1 cellular context compared by ENCODE assay signal in the genomic region with DNA sequence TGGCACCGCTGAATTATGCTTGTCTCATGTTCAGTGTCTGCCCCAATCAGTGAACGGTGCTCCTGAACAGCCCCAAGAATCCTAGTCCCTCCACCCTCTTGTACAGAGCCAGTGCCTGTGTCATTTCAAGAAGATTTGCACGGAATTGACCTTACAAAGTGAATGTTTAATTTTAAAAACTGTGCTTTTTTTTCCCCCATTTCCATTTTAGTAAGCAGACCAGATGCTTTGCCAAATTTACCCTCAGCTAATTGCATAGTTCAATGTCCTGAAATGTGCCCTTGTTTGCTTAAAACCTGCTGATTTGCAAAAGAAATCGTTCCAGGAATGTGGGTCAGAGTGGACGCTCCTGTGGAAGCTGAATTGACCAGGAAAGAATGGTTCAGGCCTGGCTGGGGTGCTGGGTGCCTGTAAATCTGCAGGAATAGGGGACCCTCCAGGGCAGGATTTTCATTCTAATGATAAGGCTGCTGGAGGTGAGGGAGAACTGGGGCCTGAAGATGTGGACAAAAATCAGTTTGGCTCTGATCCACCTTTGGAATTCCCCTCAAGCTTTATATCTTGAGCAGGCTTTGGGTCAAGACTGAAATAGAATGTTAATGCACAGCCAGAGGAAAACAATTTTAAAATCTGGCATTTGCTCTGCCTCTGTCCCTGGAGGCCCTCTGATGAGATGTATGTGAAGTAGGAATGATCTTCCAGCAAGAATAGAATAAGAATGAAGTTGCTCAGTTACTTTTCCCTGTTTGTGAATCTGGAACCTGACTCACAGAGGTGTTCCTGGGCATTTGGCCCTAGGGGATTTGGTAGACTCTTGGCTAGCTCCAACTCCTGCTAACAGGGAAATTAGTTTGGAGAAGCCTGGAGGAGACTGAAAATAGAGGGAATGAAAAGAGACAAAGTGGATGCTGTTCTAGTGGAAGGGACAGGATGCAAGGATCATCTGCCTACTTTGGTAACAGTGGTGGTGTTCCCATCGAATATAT.
TF ChIP-seq lines count a peak whose summit lies in the region.

No MANE protein-coding gene starts in this region.

TF ChIP-seq in IMR-90, 13 proteins besides CTCF, POLR2A, EP300 and RAD21 (continued from another document):
- TF ChIP-seq, protein P1, sequence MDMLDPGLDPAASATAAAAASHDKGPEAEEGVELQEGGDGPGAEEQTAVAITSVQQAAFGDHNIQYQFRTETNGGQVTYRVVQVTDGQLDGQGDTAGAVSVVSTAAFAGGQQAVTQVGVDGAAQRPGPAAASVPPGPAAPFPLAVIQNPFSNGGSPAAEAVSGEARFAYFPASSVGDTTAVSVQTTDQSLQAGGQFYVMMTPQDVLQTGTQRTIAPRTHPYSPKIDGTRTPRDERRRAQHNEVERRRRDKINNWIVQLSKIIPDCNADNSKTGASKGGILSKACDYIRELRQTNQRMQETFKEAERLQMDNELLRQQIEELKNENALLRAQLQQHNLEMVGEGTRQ (IDR thresholded peaks at IDR 0.05; ENCODE audit: low read depth, low read length) = no peak
- no peak for TF ChIP-seq MAZ (IDR thresholded peaks at IDR 0.05; ENCODE audit: borderline replicate concordance, low read depth, low read length)
- no peak for TF ChIP-seq CEBPB (IDR thresholded peaks at IDR 0.05; ENCODE audit: low read depth, low read length)
- TF ChIP-seq, protein P2, sequence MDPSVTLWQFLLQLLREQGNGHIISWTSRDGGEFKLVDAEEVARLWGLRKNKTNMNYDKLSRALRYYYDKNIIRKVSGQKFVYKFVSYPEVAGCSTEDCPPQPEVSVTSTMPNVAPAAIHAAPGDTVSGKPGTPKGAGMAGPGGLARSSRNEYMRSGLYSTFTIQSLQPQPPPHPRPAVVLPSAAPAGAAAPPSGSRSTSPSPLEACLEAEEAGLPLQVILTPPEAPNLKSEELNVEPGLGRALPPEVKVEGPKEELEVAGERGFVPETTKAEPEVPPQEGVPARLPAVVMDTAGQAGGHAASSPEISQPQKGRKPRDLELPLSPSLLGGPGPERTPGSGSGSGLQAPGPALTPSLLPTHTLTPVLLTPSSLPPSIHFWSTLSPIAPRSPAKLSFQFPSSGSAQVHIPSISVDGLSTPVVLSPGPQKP (IDR thresholded peaks at IDR 0.05; ENCODE audit: borderline replicate concordance, low read depth, low read length) = no peak
- no peak for TF ChIP-seq MAFK (IDR thresholded peaks at IDR 0.05; ENCODE audit: low read depth, low read length)
- TF ChIP-seq FOS (IDR thresholded peaks at IDR 0.05; ENCODE audit: low read depth, low read length) = no peak
